Comparison of ENCODE assay signal across 24 cellular contexts in genomic region chr11:2540521-2541320, GRCh38.
DNase-seq lines count a peak whose midpoint lies in the region; ATAC-seq and TF ChIP-seq lines count a peak whose summit lies in the region.
"Had no signal": no experiment of that assay in that cellular context is flagged by ENCODE, and none has a peak within 500 bp of the region (broad histone marks: within the 10 kb centered on the region; RNA-seq: fewer than 3 reads in every experiment).

No MANE protein-coding gene starts in this region.

- H3K36me3 Mint-ChIP-seq in activated T-cell treated with anti-CD3 and anti-CD28 coated beads, Interleukin-2, amount 50 U/mL, for 24 hours (ENCODE audit: low read depth), result no peaks in the 10 kb centered on the region
- H3K36me3 Mint-ChIP-seq: brain had no signal

- TF ChIP-seq EP300 in sigmoid colon (IDR thresholded peaks at IDR 0.05) (no peak), tibial nerve (IDR thresholded peaks at IDR 0.05) (no peak)

- H3K27ac Mint-ChIP-seq in activated T-cell treated with anti-CD3 and anti-CD28 coated beads, Interleukin-2, amount 50 U/mL, for 24 hours, result no peak overlapping the region
- H3K27ac Mint-ChIP-seq: activated CD4-positive, alpha-beta T cell treated with anti-CD3 and anti-CD28 coated beads, Interleukin-2, amount 10 ng/mL, durations not matched to agents 24 days and 14 days; B cell; nephron progenitor cell; progenitor cell of endocrine pancreas had no signal

- peaks cover 17% of the 10 kb centered on the region for H3K4me1 Mint-ChIP-seq in activated T-cell treated with anti-CD3 and anti-CD28 coated beads, Interleukin-2, amount 50 U/mL, for 24 hours (ENCODE audit: low read depth)

- H3K4me2 ChIP-seq in Karpas-422 (ENCODE audit: low read depth, low read length, poor library complexity, severe bottlenecking), result no peak overlapping the region
- H3K4me2 ChIP-seq: KMS-11 had no signal

- intact Hi-C loops in right lobe of liver (cut with DNase I), result no loop called here
- intact Hi-C loops in sigmoid colon (cut with DNase I), result no loop called here

- TF ChIP-seq POLR2A in right lobe of liver (IDR thresholded peaks at IDR 0.05) (no peak), sigmoid colon (IDR thresholded peaks at IDR 0.05) (no peak), tibial nerve (IDR thresholded peaks at IDR 0.05) (no peak)

- H3K4me3 Mint-ChIP-seq in activated T-cell treated with anti-CD3 and anti-CD28 coated beads, Interleukin-2, amount 50 U/mL, for 24 hours, result no peak overlapping the region
- H3K4me3 Mint-ChIP-seq: activated CD4-positive, alpha-beta T cell treated with anti-CD3 and anti-CD28 coated beads, Interleukin-2, amount 10 ng/mL, durations not matched to agents 24 days and 14 days; B cell; brain; nephron progenitor cell had no signal

- H3K4me3 ChIP-seq in coronary artery (no peak overlapping the region), right lobe of liver (no peak overlapping the region), sigmoid colon (no peak overlapping the region), tibial nerve (no peak overlapping the region), Karpas-422 (ENCODE audit: low read length) (no peak overlapping the region)
- H3K4me3 ChIP-seq: skin epidermis had no signal

- no peak overlapping the region for H2AFZ ChIP-seq in Karpas-422 (ENCODE audit: low read length)

- H3K4me1 ChIP-seq in right lobe of liver (no peaks in the 10 kb centered on the region), sigmoid colon (no peaks in the 10 kb centered on the region), tibial nerve (no peaks in the 10 kb centered on the region), Karpas-422 (ENCODE audit: low read length) (no peaks in the 10 kb centered on the region)

- no peak overlapping the region for H3K27ac ChIP-seq in coronary artery
- H3K27ac ChIP-seq in right lobe of liver, result no peak overlapping the region
- no peak overlapping the region for H3K27ac ChIP-seq in sigmoid colon
- no peak overlapping the region for H3K27ac ChIP-seq in tibial nerve
- no peak overlapping the region for H3K27ac ChIP-seq in Karpas-422 (ENCODE audit: low read length)
- H3K27ac ChIP-seq: KMS-11, skin epidermis had no signal

- no peaks in the 10 kb centered on the region for H3K79me2 ChIP-seq in Karpas-422 (ENCODE audit: low read length)

- peak; percentile 14 for DNase-seq in activated T-cell treated with anti-CD3 and anti-CD28 coated beads, Interleukin-2, amount 50 U/mL, for 1 hour
- no peak for DNase-seq in activated T-cell treated with anti-CD3 and anti-CD28 coated beads, Interleukin-2, amount 50 U/mL, for 24 hours
- DNase-seq in coronary artery (ENCODE audit: low spot score) (peak; percentile 29), right lobe of liver (peak; percentile 10 to 33 (median 31)), sigmoid colon (peak; percentile 34), tibial nerve (ENCODE audit: low spot score in 2 of 2) (no peak), SK-N-DZ (ENCODE audit: low spot score) (no peak), Karpas-422 (no peak)
- DNase-seq: activated CD4-positive, alpha-beta T cell treated with anti-CD3 and anti-CD28 coated beads, Interleukin-2, amount 10 ng/mL, durations not matched to agents 24 days and 14 days; COR-L47; effector CD8-positive, alpha-beta T cell; erythroblast; GDM1; GOT3; MV-4-11; NCI-H510A treated with DMSO at 0.1 percent for 48 hours; nephron progenitor cell; PC-3; T-helper 2 cell had no signal

- H4K20me1 ChIP-seq in Karpas-422 (ENCODE audit: insufficient read depth, low read depth, low read length), result no peaks in the 10 kb centered on the region

- H3K36me3 ChIP-seq in right lobe of liver (no peaks in the 10 kb centered on the region), sigmoid colon (no peaks in the 10 kb centered on the region), tibial nerve (no peaks in the 10 kb centered on the region), Karpas-422 (ENCODE audit: insufficient read depth, low read length) (no peaks in the 10 kb centered on the region)

- H3K9me3 ChIP-seq in right lobe of liver, result no peaks in the 10 kb centered on the region
- no peaks in the 10 kb centered on the region for H3K9me3 ChIP-seq in sigmoid colon
- no peaks in the 10 kb centered on the region for H3K9me3 ChIP-seq in tibial nerve
- H3K9me3 ChIP-seq in Karpas-422 (ENCODE audit: low read length), result no peaks in the 10 kb centered on the region

- H3K27me3 Mint-ChIP-seq in activated T-cell treated with anti-CD3 and anti-CD28 coated beads, Interleukin-2, amount 50 U/mL, for 24 hours, result no peaks in the 10 kb centered on the region
- H3K27me3 Mint-ChIP-seq: B cell had no signal

- no peak overlapping the region for H3K9ac ChIP-seq in Karpas-422 (ENCODE audit: low read length)
- H3K9ac ChIP-seq: KMS-11 had no signal

- no peaks in the 10 kb centered on the region for H3K27me3 ChIP-seq in right lobe of liver
- no peaks in the 10 kb centered on the region for H3K27me3 ChIP-seq in sigmoid colon
- H3K27me3 ChIP-seq in tibial nerve, result no peaks in the 10 kb centered on the region
- H3K27me3 ChIP-seq in Karpas-422 (ENCODE audit: low read length), result no peaks in the 10 kb centered on the region

- WGBS in right lobe of liver (ENCODE audit: insufficient coverage, low coverage, low lambda C conversion rate, missing lambda C conversion rate), result 90% methylated on average over 7 of the region's 21 CpGs
- WGBS in sigmoid colon, 2 donors, result 94% methylated on average over 21 of the region's 21 CpGs
- WGBS in tibial nerve, 2 donors, result 86 to 87% methylated on average over 20 to 21 of the region's 21 CpGs

- no peak for ATAC-seq in right lobe of liver
- ATAC-seq: PC-3 had no signal

- TF ChIP-seq CTCF in coronary artery (IDR thresholded peaks at IDR 0.05) (no peak), right lobe of liver (IDR thresholded peaks at IDR 0.05) (no peak), sigmoid colon (IDR thresholded peaks at IDR 0.05) (no peak), tibial nerve (IDR thresholded peaks at IDR 0.05) (no peak)

- H3K9me3 Mint-ChIP-seq in activated T-cell treated with anti-CD3 and anti-CD28 coated beads, Interleukin-2, amount 50 U/mL, for 24 hours, result no peaks in the 10 kb centered on the region
- H3K9me3 Mint-ChIP-seq: activated CD4-positive, alpha-beta T cell treated with anti-CD3 and anti-CD28 coated beads, Interleukin-2, amount 10 ng/mL, durations not matched to agents 24 days and 14 days; brain; nephron progenitor cell had no signal

- no peaks in the 10 kb centered on the region for H3K9me2 ChIP-seq in Karpas-422 (replicated peaks; ENCODE audit: insufficient read depth, low read length)

Comparison
In these comparisons a context has a peak if more than half of its experiments do, and no peak if none do; other contexts are left out.
1. DNase-seq: peak in activated T-cell treated with anti-CD3 and anti-CD28 coated beads, Interleukin-2, amount 50 U/mL, for 1 hour (single experiment), coronary artery (single experiment), right lobe of liver (3 of 3) and sigmoid colon (single experiment); none in activated T-cell treated with anti-CD3 and anti-CD28 coated beads, Interleukin-2, amount 50 U/mL, for 24 hours (single experiment), tibial nerve (0 of 2), SK-N-DZ (single experiment) and Karpas-422 (single experiment).